9 cellular contexts compared by ENCODE assay signal in genomic region chr5:8516356-8516755, GRCh38.
"Had no signal": no experiment of that assay in that cellular context is flagged by ENCODE, and none has a peak within 500 bp of the region (broad histone marks: within the 10 kb centered on the region; RNA-seq: fewer than 3 reads in every experiment).

No MANE protein-coding gene starts in this region.

- H3K4me3 ChIP-seq: GM23248 had no signal

- FAIRE-seq: H1, H54 had no signal

- H2AFZ ChIP-seq: GM23248 had no signal

- H3K4me2 ChIP-seq: KMS-11 had no signal

- H3K27ac Mint-ChIP-seq: H9 had no signal

- H3K9me3 Mint-ChIP-seq: H9 had no signal

- H3K4me3 Mint-ChIP-seq: H9 had no signal

- H3K9ac ChIP-seq: GM23248, KMS-11 had no signal

- DNase-seq: GM23248, H9, HCEC 1CT, IMR-90, KBM-7 had no signal

- H3K27ac ChIP-seq: GM23248, HL-60, KMS-11 had no signal
